In the genomic region with DNA sequence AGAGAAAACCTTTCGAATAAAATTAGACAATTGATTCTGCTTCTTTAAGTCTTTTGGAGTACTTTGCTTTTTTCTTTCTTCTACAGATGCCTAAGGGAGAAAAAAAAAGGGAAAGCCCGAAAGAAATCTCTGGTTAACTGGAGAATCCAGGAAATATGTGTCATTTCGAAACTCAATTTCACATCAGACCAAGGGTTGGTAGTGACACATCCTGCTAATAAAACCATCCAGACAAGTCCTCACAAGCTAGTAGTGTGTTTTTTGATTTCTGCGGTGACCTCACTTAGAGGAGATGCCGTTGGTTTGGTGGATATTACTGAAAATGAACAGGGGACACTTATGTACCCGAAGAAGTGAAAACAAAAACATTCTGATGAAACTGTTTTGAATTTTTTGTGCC, we compare ENCODE assay signal across 20 cellular contexts.
DNase-seq lines count a peak whose midpoint lies in the region; ATAC-seq, FAIRE-seq and TF ChIP-seq lines count a peak whose summit lies in the region.
"Had no signal": no experiment of that assay in that cellular context is flagged by ENCODE, and none has a peak within 500 bp of the region (broad histone marks: within the 10 kb centered on the region; RNA-seq: fewer than 3 reads in every experiment).

No MANE protein-coding gene starts in this region.

- no peaks in the 10 kb centered on the region for H3K36me3 ChIP-seq in small intestine (ENCODE audit: control insufficient read depth in 2 of 2, insufficient read depth in 2 of 2, low read length in 2 of 2)
- no peaks in the 10 kb centered on the region for H3K36me3 ChIP-seq in gastrocnemius medialis
- H3K36me3 ChIP-seq: MG63, vagina had no signal

- intact Hi-C loops in gastrocnemius medialis (cut with DNase I; ENCODE audit: low total_unique reads): no loop called here

- H3K27ac ChIP-seq in small intestine (ENCODE audit: low read depth in 1 of 2, low read length in 1 of 2): no peak overlapping the region
- H3K27ac ChIP-seq in gastrocnemius medialis: no peak overlapping the region
- H3K27ac ChIP-seq: vagina had no signal

- H3K4me3 ChIP-seq in cardiac fibroblast (replicated peaks in 1 of 2; ENCODE audit: low read depth in 2 of 2, low read length in 2 of 2) (no peak overlapping the region), small intestine (ENCODE audit: low read depth in 1 of 2, low read length in 2 of 2) (no peak overlapping the region), gastrocnemius medialis (no peak overlapping the region)
- H3K4me3 ChIP-seq: MG63, vagina had no signal

- in situ Hi-C loops in gastrocnemius medialis (cut with MboI; ENCODE audit: low sequenced_read_pairs in 4 of 4): no loop called here

- H3K4me1 ChIP-seq in small intestine (ENCODE audit: control insufficient read depth in 2 of 2, insufficient read depth in 1 of 2, low read depth in 1 of 2, low read length in 1 of 2) (no peaks in the 10 kb centered on the region), gastrocnemius medialis (no peaks in the 10 kb centered on the region)
- H3K4me1 ChIP-seq: vagina had no signal

- TF ChIP-seq CTCF in cardiac fibroblast (IDR thresholded peaks at IDR 0.05; ENCODE audit: low read depth, low read length): no peak
- TF ChIP-seq CTCF in gastrocnemius medialis (IDR thresholded peaks at IDR 0.05 in 4 of 5, conservative IDR thresholded peaks at IDR 0.05 in 1 of 5): no peak

- no peak for FAIRE-seq in small intestine (lab: Jason Lieb, UNC)

- DNase-seq in AG20443 (ENCODE audit: low spot score) (peak; percentile 76), M059J (ENCODE audit: low read depth) (peak; percentile 91), cardiac fibroblast (ENCODE audit: low read depth in 2 of 2) (peak; percentile 45 to 79), kidney glomerular epithelial cell (lab: John Stamatoyannopoulos, UW) (peak; percentile 70), DMS53 treated with DMSO at 0.1 percent for 48 hours (lab: John Stamatoyannopoulos, UW; ENCODE audit: unreplicated experiment) (no peak), activated gamma-delta T cell (lab: John Stamatoyannopoulos, UW) (no peak), small intestine (no peak), gastrocnemius medialis (no peak)
- DNase-seq: activated CD4-positive, CD25-positive, alpha-beta regulatory T cell treated with anti-CD3 and anti-CD28 coated beads, Interleukin-2, amount 50 U/mL, for 72 hours; dermis blood vessel endothelial cell; head of caudate nucleus; MG63; naive B cell; NCI-H345; OCI-M1; stimulated activated CD4-positive, alpha-beta T cell treated with anti-CD3 and anti-CD28 coated beads, Interleukin-4, amount 100 ng/mL, for 4 hours; stimulated activated naive B cell treated with anti-CD40 and anti-IgM and Interleukin-4, amounts not matched to agents 10 μg/mL and 1 μg/mL and 100 μg/mL, for 72 hours; T-helper 1 cell had no signal

- WGBS in small intestine, 3 donors: 74 to 85% (median 75%) methylated on average over 6 of the region's 6 CpGs

- ATAC-seq in gastrocnemius medialis: no peak
- ATAC-seq: left lobe of liver; stimulated activated naive B cell treated with anti-CD40 and anti-IgM and Interleukin-4, amounts not matched to agents 10 μg/mL and 1 μg/mL and 100 μg/mL, for 72 hours had no signal

- no peak for TF ChIP-seq POLR2A in gastrocnemius medialis (IDR thresholded peaks at IDR 0.05)

- H3K27me3 ChIP-seq in small intestine (ENCODE audit: control insufficient read depth in 2 of 2, insufficient read depth in 2 of 2, low read length in 2 of 2) (no peaks in the 10 kb centered on the region), gastrocnemius medialis (no peaks in the 10 kb centered on the region)
- H3K27me3 ChIP-seq: MG63, vagina had no signal

- H3K9me3 ChIP-seq in small intestine (ENCODE audit: control insufficient read depth, low read depth): no peaks in the 10 kb centered on the region
- H3K9me3 ChIP-seq in gastrocnemius medialis: no peaks in the 10 kb centered on the region
- H3K9me3 ChIP-seq: vagina had no signal

Comparison
In these comparisons a context has a peak if more than half of its experiments do, and no peak if none do; other contexts are left out.
1. DNase-seq: peak in AG20443 (single experiment), M059J (single experiment), cardiac fibroblast (2 of 2) and kidney glomerular epithelial cell (single experiment); none in DMS53 treated with DMSO at 0.1 percent for 48 hours (single experiment), activated gamma-delta T cell (single experiment), small intestine (single experiment) and gastrocnemius medialis (0 of 2).